Comparison of ENCODE assay signal across 1 cellular context in genomic region chr6:41222513-41222912, GRCh38.
TF ChIP-seq lines count a peak whose summit lies in the region.

No MANE protein-coding gene starts in this region.

TF ChIP-seq in HepG2, 621 proteins besides CTCF, POLR2A, EP300 and RAD21 (continued from another document):
- TF ChIP-seq AHDC1 (CRISPR knock-in tag; IDR thresholded peaks at IDR 0.05; ENCODE audit: borderline replicate concordance) (no peak), PBX2 (CRISPR knock-in tag; IDR thresholded peaks at IDR 0.05) (no peak), ZNF570 (CRISPR knock-in tag; IDR thresholded peaks at IDR 0.05; ENCODE audit: borderline replicate concordance) (no peak), RBAK (CRISPR knock-in tag; IDR thresholded peaks at IDR 0.05) (no peak), RFXANK (CRISPR knock-in tag; IDR thresholded peaks at IDR 0.05) (no peak), PAF1 (CRISPR knock-in tag; IDR thresholded peaks at IDR 0.05) (no peak), ZNF281 (CRISPR knock-in tag; IDR thresholded peaks at IDR 0.05; ENCODE audit: borderline replicate concordance) (no peak), KLF15 (CRISPR knock-in tag; IDR thresholded peaks at IDR 0.05; ENCODE audit: borderline replicate concordance) (no peak), E2F1 (CRISPR knock-in tag; IDR thresholded peaks at IDR 0.05) (no peak), ZNF446 (CRISPR knock-in tag; IDR thresholded peaks at IDR 0.05) (no peak), GABPA (IDR thresholded peaks at IDR 0.05; ENCODE audit: low read depth, low read length) (no peak), GABPA (CRISPR knock-in tag; IDR thresholded peaks at IDR 0.05; ENCODE audit: low read depth) (no peak), KDM6A (CRISPR knock-in tag; IDR thresholded peaks at IDR 0.05; ENCODE audit: low read depth) (no peak), U2AF2 (IDR thresholded peaks at IDR 0.05; ENCODE audit: low read depth, low read length) (no peak)
TF ChIP-seq in HepG2: peak in this region for 0.
